20 cellular contexts compared by ENCODE assay signal in genomic region chr11:117538731-117539130, GRCh38.
A peak's percentile ranks its signal among the peaks of the same experiment; 100 is the strongest.
DNase-seq lines count a peak whose midpoint lies in the region; ATAC-seq and TF ChIP-seq lines count a peak whose summit lies in the region.
"Had no signal": no experiment of that assay in that cellular context is flagged by ENCODE, and none has a peak within 500 bp of the region (broad histone marks: within the 10 kb centered on the region; RNA-seq: fewer than 3 reads in every experiment).

No MANE protein-coding gene starts in this region.

- H3K79me2 ChIP-seq in Karpas-422 (ENCODE audit: low read length): no peaks in the 10 kb centered on the region

- no peak for TF ChIP-seq EP300 in sigmoid colon (IDR thresholded peaks at IDR 0.05)

- H3K4me2 ChIP-seq in Karpas-422 (ENCODE audit: low read depth, low read length, poor library complexity, severe bottlenecking): no peak overlapping the region

- ATAC-seq in HG03460 (IDR thresholded peaks at IDR 0.05; ENCODE audit: unreplicated experiment): no peak
- ATAC-seq: left lobe of liver; PC-3; right lobe of liver; stimulated activated naive CD8-positive, alpha-beta T cell treated with anti-CD3 and anti-CD28 coated beads, Interleukin-15, Interleukin-2, amounts not matched to agents 100 U/mL and 50 U/mL, for 24 hours had no signal

- peak overlapping the region; percentile 50 to 99 (median 84) for H3K27ac Mint-ChIP-seq in brain

- peaks cover 8% of the 10 kb centered on the region for H3K27me3 Mint-ChIP-seq in brain

- no peak overlapping the region for H3K9ac ChIP-seq in Karpas-422 (ENCODE audit: low read length)

- DNase-seq in EH (ENCODE audit: low read depth) (peak; percentile 43), left kidney (ENCODE audit: low read depth, low spot score) (peak; percentile 76), sigmoid colon (peak; percentile 76), amniotic stem cell (lab: John Stamatoyannopoulos, UW) (no peak), Karpas-422 (no peak), RPMI8226 (no peak)
- DNase-seq: foreskin melanocyte; NCI-H1105; NCI-H774; ovary; PC-3; right lobe of liver; stimulated activated CD4-positive, alpha-beta T cell treated with anti-CD3 and anti-CD28 coated beads, Interleukin-2, amount 100 ng/mL, for 24 hours; stimulated activated naive CD8-positive, alpha-beta T cell treated with anti-CD3 and anti-CD28 coated beads, Interleukin-15, Interleukin-2, amounts not matched to agents 100 U/mL and 50 U/mL, for 24 hours; upper lobe of left lung had no signal

- H3K4me1 Mint-ChIP-seq in brain: peaks cover 72% of the 10 kb centered on the region

- intact Hi-C loops in sigmoid colon (cut with DNase I): no loop called here

- no peaks in the 10 kb centered on the region for H4K20me1 ChIP-seq in Karpas-422 (ENCODE audit: insufficient read depth, low read depth, low read length)

- H3K27me3 ChIP-seq in sigmoid colon (no peaks in the 10 kb centered on the region), Karpas-422 (ENCODE audit: low read length) (no peaks in the 10 kb centered on the region)
- H3K27me3 ChIP-seq: ovary, right lobe of liver, SJSA1, upper lobe of left lung had no signal

- no peak for TF ChIP-seq CTCF in brain (conservative IDR thresholded peaks at IDR 0.05)
- TF ChIP-seq CTCF in sigmoid colon (IDR thresholded peaks at IDR 0.05): no peak

- H3K9me2 ChIP-seq in Karpas-422 (replicated peaks; ENCODE audit: insufficient read depth, low read length): no peaks in the 10 kb centered on the region

- peaks cover 0 to 6% (median 0%) of the 10 kb centered on the region in 5 experiments for H3K9me3 Mint-ChIP-seq in brain

- H3K4me3 Mint-ChIP-seq in brain: peak overlapping the region in 2 of 5 experiments; percentile 11 to 23

- no peaks in the 10 kb centered on the region for H3K36me3 Mint-ChIP-seq in brain

- H3K4me1 ChIP-seq in sigmoid colon (peaks cover 0 to 23% (median 0%) of the 10 kb centered on the region in 4 donors), Karpas-422 (ENCODE audit: low read length) (peaks cover 7% of the 10 kb centered on the region)
- H3K4me1 ChIP-seq: right lobe of liver, SJSA1 had no signal

- no peaks in the 10 kb centered on the region for H3K9me3 ChIP-seq in sigmoid colon
- H3K9me3 ChIP-seq in Karpas-422 (ENCODE audit: low read length): no peaks in the 10 kb centered on the region
- H3K9me3 ChIP-seq: ovary, right lobe of liver, SJSA1 had no signal

- H3K27ac ChIP-seq in sigmoid colon (peak overlapping the region in 3 of 4 donors; percentile 7 to 37 (median 7)), Karpas-422 (ENCODE audit: low read length) (no peak overlapping the region)
- H3K27ac ChIP-seq: C4-2B, ovary, right lobe of liver, SJSA1, upper lobe of left lung had no signal

- H3K4me3 ChIP-seq in sigmoid colon (no peak overlapping the region), Karpas-422 (ENCODE audit: low read length) (no peak overlapping the region)
- H3K4me3 ChIP-seq: ovary, right lobe of liver, SJSA1, upper lobe of left lung had no signal

- H3K36me3 ChIP-seq in sigmoid colon (no peaks in the 10 kb centered on the region), Karpas-422 (ENCODE audit: insufficient read depth, low read length) (no peaks in the 10 kb centered on the region)
- H3K36me3 ChIP-seq: ovary, right lobe of liver, SJSA1, upper lobe of left lung had no signal

- WGBS in sigmoid colon, 2 donors: 73 to 82% methylated on average over 6 of the region's 6 CpGs

- no peak for TF ChIP-seq POLR2A in sigmoid colon (IDR thresholded peaks at IDR 0.05)

- H2AFZ ChIP-seq in Karpas-422 (ENCODE audit: low read length): no peak overlapping the region

Comparison
In these comparisons a context has a peak if more than half of its experiments do, and no peak if none do; other contexts are left out.
1. DNase-seq: peak in EH (single experiment), left kidney (single experiment) and sigmoid colon (single experiment); none in amniotic stem cell (single experiment), Karpas-422 (single experiment) and RPMI8226 (single experiment).